In the genomic region with DNA sequence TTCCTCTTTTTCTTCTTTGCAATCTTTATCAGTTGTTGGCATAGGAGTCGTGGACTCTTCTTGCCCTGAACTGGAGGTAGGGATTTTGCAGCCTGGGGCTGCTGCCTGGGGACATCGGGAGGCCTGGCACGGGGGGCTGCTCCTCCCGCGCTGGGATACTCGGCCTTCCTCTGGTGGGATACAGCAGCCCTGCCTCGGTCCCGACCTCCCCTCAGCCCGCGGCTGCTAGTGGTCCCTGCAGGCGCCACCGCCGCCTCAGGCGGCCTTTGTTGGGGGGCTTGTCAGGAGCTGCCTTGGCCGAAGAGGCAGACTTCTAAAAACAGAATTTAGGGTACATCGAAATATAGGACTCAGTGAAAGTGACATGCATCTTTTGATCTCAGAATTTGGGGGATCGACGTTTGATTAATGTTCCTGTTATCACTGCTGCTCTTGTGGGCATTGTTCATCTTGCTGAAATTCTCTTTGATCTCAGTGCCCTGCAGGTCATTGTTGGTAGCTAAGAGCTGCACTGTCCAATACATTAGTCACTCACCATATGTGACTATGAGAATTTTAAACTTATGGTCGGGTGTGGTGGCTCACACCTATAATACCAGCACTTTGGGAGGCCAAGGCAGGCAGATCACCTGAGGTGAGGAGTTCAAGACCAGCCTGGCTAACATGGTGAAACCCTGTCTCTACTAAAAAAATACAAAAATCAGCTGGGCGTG, we compare ENCODE assay signal across 29 cellular contexts.
"Had no signal": no experiment of that assay in that cellular context is flagged by ENCODE, and none has a peak within 500 bp of the region (broad histone marks: within the 10 kb centered on the region; RNA-seq: fewer than 3 reads in every experiment).

No MANE protein-coding gene starts in this region.

- H3K4me3 ChIP-seq: breast epithelium, esophagus squamous epithelium, heart right ventricle, ovary, prostate gland, sigmoid colon, tibial nerve had no signal

- H3K4me1 Mint-ChIP-seq: activated naive CD8-positive, alpha-beta T cell treated with anti-CD3 and anti-CD28 coated beads, Interleukin-2, amount 50 U/mL, for 24 hours; activated T-helper 17 cell treated with anti-CD3 and anti-CD28 coated beads, Interleukin-2, amount 50 U/mL, for 72 hours had no signal

- H3K27ac ChIP-seq: breast epithelium, esophagus squamous epithelium, heart right ventricle, ovary, prostate gland, sigmoid colon, tibial nerve had no signal

- H3K36me3 ChIP-seq: breast epithelium, ovary, prostate gland had no signal

- H3K9me3 Mint-ChIP-seq: activated CD4-positive, alpha-beta memory T cell treated with anti-CD3 and anti-CD28 coated beads for 36 hours; activated CD4-positive, alpha-beta T cell treated with anti-CD3 and anti-CD28 coated beads, Interleukin-2, amount 10 ng/mL, durations not matched to agents 24 days and 14 days; activated naive CD4-positive, alpha-beta T cell treated with anti-CD3 and anti-CD28 coated beads, Interleukin-2, amount 50 U/mL, for 24 hours; activated naive CD8-positive, alpha-beta T cell treated with anti-CD3 and anti-CD28 coated beads, Interleukin-2, amount 50 U/mL, for 24 hours; activated T-helper 17 cell treated with anti-CD3 and anti-CD28 coated beads, Interleukin-2, amount 50 U/mL, for 72 hours; stimulated activated naive B cell treated with anti-CD40 and anti-IgM and Interleukin-4, amounts not matched to agents 10 μg/mL and 1 μg/mL and 100 μg/mL, for 72 hours; T-helper 1 cell treated with Interleukin-12 subunit alpha and Interleukin-12 subunit beta and Interleukin-4 antibody, amounts not matched to agents 30 μg/mL and 1 μg/mL, for 36 hours had no signal

- H3K27ac Mint-ChIP-seq: activated CD4-positive, alpha-beta memory T cell treated with anti-CD3 and anti-CD28 coated beads for 36 hours; activated CD4-positive, alpha-beta T cell treated with anti-CD3 and anti-CD28 coated beads, Interleukin-2, amount 10 ng/mL, durations not matched to agents 24 days and 14 days; activated naive CD4-positive, alpha-beta T cell treated with anti-CD3 and anti-CD28 coated beads, Interleukin-2, amount 50 U/mL, for 24 hours; activated naive CD8-positive, alpha-beta T cell treated with anti-CD3 and anti-CD28 coated beads, Interleukin-2, amount 50 U/mL, for 24 hours; activated T-helper 17 cell treated with anti-CD3 and anti-CD28 coated beads, Interleukin-2, amount 50 U/mL, for 72 hours; T-helper 1 cell treated with Interleukin-12 subunit alpha and Interleukin-12 subunit beta and Interleukin-4 antibody, amounts not matched to agents 30 μg/mL and 1 μg/mL, for 36 hours had no signal

- H3K27me3 Mint-ChIP-seq: activated CD4-positive, alpha-beta memory T cell treated with anti-CD3 and anti-CD28 coated beads for 36 hours; activated CD4-positive, alpha-beta T cell treated with anti-CD3 and anti-CD28 coated beads, Interleukin-2, amount 10 ng/mL, durations not matched to agents 24 days and 14 days; activated naive CD4-positive, alpha-beta T cell treated with anti-CD3 and anti-CD28 coated beads, Interleukin-2, amount 50 U/mL, for 24 hours; activated naive CD8-positive, alpha-beta T cell treated with anti-CD3 and anti-CD28 coated beads, Interleukin-2, amount 50 U/mL, for 24 hours; activated T-helper 17 cell treated with anti-CD3 and anti-CD28 coated beads, Interleukin-2, amount 50 U/mL, for 72 hours; naive thymus-derived CD4-positive, alpha-beta T cell; stimulated activated naive B cell treated with anti-CD40 and anti-IgM and Interleukin-4, amounts not matched to agents 10 μg/mL and 1 μg/mL and 100 μg/mL, for 72 hours had no signal

- H3K4me1 ChIP-seq: breast epithelium, esophagus squamous epithelium, heart right ventricle, prostate gland, sigmoid colon, tibial nerve had no signal

- DNase-seq: activated CD4-positive, alpha-beta memory T cell treated with anti-CD3 and anti-CD28 coated beads for 36 hours; activated CD4-positive, alpha-beta T cell treated with anti-CD3 and anti-CD28 coated beads, Interleukin-2, amount 10 ng/mL, durations not matched to agents 24 days and 14 days; activated CD4-positive, CD25-positive, alpha-beta regulatory T cell treated with anti-CD3 and anti-CD28 coated beads, Interleukin-2, amount 50 U/mL, for 72 hours; activated CD8-positive, alpha-beta memory T cell treated with anti-CD3 and anti-CD28 coated beads, Interleukin-2, amount 50 U/mL, for 4 hours; activated gamma-delta T cell treated with Interleukin-2 at 50 U/mL for 16 hours; activated naive CD8-positive, alpha-beta T cell treated with anti-CD3 and anti-CD28 coated beads, Interleukin-2, amount 50 U/mL, for 24 hours; activated T-cell treated with anti-CD3 and anti-CD28 coated beads, Interleukin-2, amount 50 U/mL, for 1 hour; amygdala; central memory CD4-positive, alpha-beta T cell; esophagus squamous epithelium; foreskin melanocyte; heart right ventricle; midbrain; naive thymus-derived CD4-positive, alpha-beta T cell; ovary; retina; sigmoid colon; small intestine; stimulated activated CD4-positive, alpha-beta T cell treated with anti-CD3 and anti-CD28 coated beads, Interleukin-1b, Interleukin-23, amount 100 ng/mL, for 48 hours; stimulated activated CD4-positive, alpha-beta T cell treated with anti-CD3 and anti-CD28 coated beads, Interleukin-4, amount 100 ng/mL, for 4 hours; stimulated activated CD8-positive, alpha-beta memory T cell treated with anti-CD3 and anti-CD28 coated beads, Interleukin-4, amount 100 ng/mL, for 48 hours; stimulated activated naive B cell treated with anti-CD40 and anti-IgM and Interleukin-4, amounts not matched to agents 10 μg/mL and 1 μg/mL and 100 μg/mL, for 72 hours; T-helper 9 cell had no signal

- ATAC-seq: activated naive CD8-positive, alpha-beta T cell treated with anti-CD3 and anti-CD28 coated beads, Interleukin-2, amount 50 U/mL, for 24 hours; activated T-helper 17 cell treated with anti-CD3 and anti-CD28 coated beads, Interleukin-2, amount 50 U/mL, for 72 hours; heart right ventricle; naive thymus-derived CD4-positive, alpha-beta T cell; stimulated activated naive B cell treated with anti-CD40 and anti-IgM and Interleukin-4, amounts not matched to agents 10 μg/mL and 1 μg/mL and 100 μg/mL, for 72 hours had no signal

- H3K4me3 Mint-ChIP-seq: activated CD4-positive, alpha-beta memory T cell treated with anti-CD3 and anti-CD28 coated beads for 36 hours; activated CD4-positive, alpha-beta T cell treated with anti-CD3 and anti-CD28 coated beads, Interleukin-2, amount 10 ng/mL, durations not matched to agents 24 days and 14 days; activated naive CD4-positive, alpha-beta T cell treated with anti-CD3 and anti-CD28 coated beads, Interleukin-2, amount 50 U/mL, for 24 hours; activated naive CD8-positive, alpha-beta T cell treated with anti-CD3 and anti-CD28 coated beads, Interleukin-2, amount 50 U/mL, for 24 hours; activated T-helper 17 cell treated with anti-CD3 and anti-CD28 coated beads, Interleukin-2, amount 50 U/mL, for 72 hours; naive thymus-derived CD4-positive, alpha-beta T cell; stimulated activated naive B cell treated with anti-CD40 and anti-IgM and Interleukin-4, amounts not matched to agents 10 μg/mL and 1 μg/mL and 100 μg/mL, for 72 hours; T-helper 1 cell treated with Interleukin-12 subunit alpha and Interleukin-12 subunit beta and Interleukin-4 antibody, amounts not matched to agents 30 μg/mL and 1 μg/mL, for 36 hours had no signal

- H3K27me3 ChIP-seq: breast epithelium, esophagus squamous epithelium, heart right ventricle, ovary, sigmoid colon, tibial nerve had no signal
